Comparison of ENCODE assay signal across 1 cellular context in genomic region chr12:123602651-123603195, GRCh38.
TF ChIP-seq lines count a peak whose summit lies in the region.

No MANE protein-coding gene starts in this region.

TF ChIP-seq in K562, 482 proteins besides CTCF, POLR2A, EP300 and RAD21:
- TF ChIP-seq THRAP3 (IDR thresholded peaks at IDR 0.05; ENCODE audit: borderline replicate concordance) (0 out of 2 replicates have a peak, but pooled peaks have one; percentile 41), RBBP5 (IDR thresholded peaks at IDR 0.05; ENCODE audit: borderline replicate concordance, insufficient read depth, low read length, poor library complexity, severe bottlenecking) (no peak)
